8 cellular contexts compared by ENCODE assay signal in genomic region chr1:89762801-89763648, GRCh38. TPM values are rescaled to one million over a fixed set of nuclear protein-coding genes. Genes with fewer than 3 reads are reported as not detected.
DNase-seq lines count a peak whose midpoint lies in the region; ATAC-seq and TF ChIP-seq lines count a peak whose summit lies in the region.

No MANE protein-coding gene starts in this region.

- TF ChIP-seq CTCF in coronary artery (IDR thresholded peaks at IDR 0.05) = peak; percentile 87

- peak overlapping the region; percentile 69 for H3K4me3 ChIP-seq in coronary artery

- ATAC-seq in GM18858 (IDR thresholded peaks at IDR 0.05; ENCODE audit: unreplicated experiment) = peak; percentile 92
- peak; percentile 98 for ATAC-seq in HG03103 (IDR thresholded peaks at IDR 0.05; ENCODE audit: low read depth, unreplicated experiment)
- peak; percentile 99 for ATAC-seq in left lobe of liver

- DNase-seq in AG08395 (ENCODE audit: low spot score) (peak; percentile 89), NCI-H345 (lab: John Stamatoyannopoulos, UW) (peak; percentile 86), coronary artery (ENCODE audit: low spot score) (peak; percentile 84), left lobe of liver (ENCODE audit: low spot score) (peak; percentile 80)
- DNase-seq in activated CD4-positive, alpha-beta T cell treated with anti-CD3 and anti-CD28 coated beads for 48 hours = peak; percentile 92
- DNase-seq in stimulated activated CD4-positive, alpha-beta T cell treated with anti-CD3 and anti-CD28 coated beads, Interleukin-1b, Interleukin-23, amount 100 ng/mL, for 48 hours = peak; percentile 87

- H3K27ac ChIP-seq in coronary artery = peak overlapping the region in 1 of 2 donors; percentile 43

RNA-seq across cellular contexts. Expression of gene LRRC8D, which starts 57.8 kb away (rescaled TPM):
- 22.1 TPM for total RNA-seq in left lobe of liver
